Comparison of ENCODE assay signal across 8 cellular contexts in genomic region chr1:81803423-81804103, GRCh38. TPM values are rescaled to one million over a fixed set of nuclear protein-coding genes. Genes with fewer than 3 reads are reported as not detected.
DNase-seq lines count a peak whose midpoint lies in the region; ATAC-seq and TF ChIP-seq lines count a peak whose summit lies in the region.

No MANE protein-coding gene starts in this region.

- H3K4me3 Mint-ChIP-seq in stimulated activated naive CD8-positive, alpha-beta T cell treated with anti-CD3 and anti-CD28 coated beads, Interleukin-15, amount 100 ng/mL, for 72 hours, result no peak overlapping the region
- H3K4me3 Mint-ChIP-seq in natural killer cell, result no peak overlapping the region

- no peak for DNase-seq in stimulated activated naive CD8-positive, alpha-beta T cell treated with anti-CD3 and anti-CD28 coated beads, Interleukin-15, amount 100 ng/mL, for 72 hours
- no peak for DNase-seq in stimulated activated naive CD8-positive, alpha-beta T cell treated with anti-CD3 and anti-CD28 coated beads, Interleukin-15, Interleukin-2, amounts not matched to agents 100 U/mL and 50 U/mL, for 24 hours
- DNase-seq in dermis blood vessel endothelial cell (peak; percentile 50), lower lobe of right lung (no peak), GF-D8 (lab: John Stamatoyannopoulos, UW) (no peak), NCI-H187 (lab: John Stamatoyannopoulos, UW) (no peak), natural killer cell (no peak)

- peaks cover 11% of the 10 kb centered on the region for H3K4me1 ChIP-seq in lower lobe of right lung

- peaks cover 22% of the 10 kb centered on the region for H3K4me1 Mint-ChIP-seq in stimulated activated naive CD8-positive, alpha-beta T cell treated with anti-CD3 and anti-CD28 coated beads, Interleukin-15, amount 100 ng/mL, for 72 hours
- no peaks in the 10 kb centered on the region for H3K4me1 Mint-ChIP-seq in natural killer cell

- H3K4me3 ChIP-seq in lower lobe of right lung, result peak overlapping the region; percentile 76

- no peaks in the 10 kb centered on the region for H3K9me3 Mint-ChIP-seq in stimulated activated naive CD8-positive, alpha-beta T cell treated with anti-CD3 and anti-CD28 coated beads, Interleukin-15, amount 100 ng/mL, for 72 hours
- peaks cover 0 to 4% of the 10 kb centered on the region in 2 donors for H3K9me3 Mint-ChIP-seq in natural killer cell

- TF ChIP-seq CTCF in lower lobe of right lung (IDR thresholded peaks at IDR 0.05), result no peak
- no peak for TF ChIP-seq CTCF in natural killer cell (IDR thresholded peaks at IDR 0.05)

- peak overlapping the region; percentile 91 for H3K27ac ChIP-seq in lower lobe of right lung

- intact Hi-C loops in lower lobe of right lung (cut with DNase I) (no loop called here), natural killer cell (cut with micrococcal nuclease) (no loop called here)

- no peaks in the 10 kb centered on the region for H3K9me3 ChIP-seq in lower lobe of right lung

- peaks cover 47% of the 10 kb centered on the region for H3K27me3 Mint-ChIP-seq in stimulated activated naive CD8-positive, alpha-beta T cell treated with anti-CD3 and anti-CD28 coated beads, Interleukin-15, amount 100 ng/mL, for 72 hours
- H3K27me3 Mint-ChIP-seq in natural killer cell (ENCODE audit: low read depth in 2 of 2), result peaks cover 28 to 29% of the 10 kb centered on the region in 2 donors

- H3K36me3 Mint-ChIP-seq in natural killer cell, result no peaks in the 10 kb centered on the region

- peak; percentile 18 for ATAC-seq in stimulated activated naive CD8-positive, alpha-beta T cell treated with anti-CD3 and anti-CD28 coated beads, Interleukin-15, amount 100 ng/mL, for 72 hours
- no peak for ATAC-seq in stimulated activated naive CD8-positive, alpha-beta T cell treated with anti-CD3 and anti-CD28 coated beads, Interleukin-15, Interleukin-2, amounts not matched to agents 100 U/mL and 50 U/mL, for 24 hours
- no peak for ATAC-seq in lower lobe of right lung
- ATAC-seq in GM21390 (IDR thresholded peaks at IDR 0.05; ENCODE audit: unreplicated experiment), result no peak
- no peak for ATAC-seq in natural killer cell

- peaks cover 9% of the 10 kb centered on the region for H3K27me3 ChIP-seq in lower lobe of right lung (ENCODE audit: low read depth)

- H3K27ac Mint-ChIP-seq in stimulated activated naive CD8-positive, alpha-beta T cell treated with anti-CD3 and anti-CD28 coated beads, Interleukin-15, amount 100 ng/mL, for 72 hours, result no peak overlapping the region
- no peak overlapping the region for H3K27ac Mint-ChIP-seq in natural killer cell

- no peaks in the 10 kb centered on the region for H3K36me3 ChIP-seq in lower lobe of right lung

RNA-seq across cellular contexts. Expression of gene ADGRL2, which starts 2.8 kb away (rescaled TPM):
- total RNA-seq in dermis blood vessel endothelial cell (107 and 117 TPM in 2 replicates), lower lobe of right lung (97.9 TPM), natural killer cell (not detected)

Comparison
In these comparisons a context has a peak if more than half of its experiments do, and no peak if none do; other contexts are left out.
1. RNA of gene ADGRL2, which starts 2.8 kb away (total RNA-seq): 107 to 117 TPM in dermis blood vessel endothelial cell and 97.9 TPM in lower lobe of right lung (single experiment); not detected in natural killer cell; every median in the first group is over 10 times any median in the second.